Comparison of ENCODE assay signal across 26 cellular contexts in the genomic region with DNA sequence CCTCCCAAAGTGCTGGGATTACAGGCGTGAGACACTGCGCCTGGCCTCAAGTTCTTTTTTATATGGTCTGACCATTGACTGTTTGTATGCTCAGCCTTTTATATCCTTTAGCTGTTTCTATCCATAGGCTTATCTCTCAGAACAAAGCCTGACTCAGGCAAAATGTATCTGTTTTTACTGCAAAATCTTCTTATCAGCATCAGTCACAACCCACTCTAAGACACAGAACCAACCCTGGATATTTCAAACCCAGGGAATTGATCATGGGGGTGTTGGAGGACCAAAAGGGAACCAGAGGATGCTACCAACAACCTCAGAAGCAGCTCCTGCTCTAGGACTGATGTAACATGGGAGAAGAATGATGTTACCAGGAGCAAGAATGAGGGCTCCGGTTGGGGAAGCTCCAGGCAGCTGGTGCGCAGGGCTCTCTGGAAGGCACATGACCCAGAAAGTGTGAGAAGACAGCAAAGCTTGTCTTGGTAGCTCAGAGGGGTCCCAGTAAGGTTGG.
DNase-seq lines count a peak whose midpoint lies in the region; ATAC-seq, FAIRE-seq and TF ChIP-seq lines count a peak whose summit lies in the region.
"Had no signal": no experiment of that assay in that cellular context is flagged by ENCODE, and none has a peak within 500 bp of the region (broad histone marks: within the 10 kb centered on the region; RNA-seq: fewer than 3 reads in every experiment).

No MANE protein-coding gene starts in this region.

- no peak overlapping the region for H2BK12ac ChIP-seq in neuronal stem cell (ENCODE audit: low read length)

- H3K27me3 ChIP-seq in K562 (ENCODE audit: control insufficient read depth in 2 of 2, insufficient read depth in 2 of 2, low read length in 2 of 2), result no peaks in the 10 kb centered on the region
- no peaks in the 10 kb centered on the region for H3K27me3 ChIP-seq in neuronal stem cell (ENCODE audit: control insufficient read depth in 3 of 3, insufficient read depth in 3 of 3, low read depth in 1 of 3, low read length in 3 of 3)
- H3K27me3 ChIP-seq in small intestine (ENCODE audit: control insufficient read depth in 2 of 2, insufficient read depth in 2 of 2, low read length in 2 of 2), result no peaks in the 10 kb centered on the region
- H3K27me3 ChIP-seq: BE2C, BLaER1 had no signal

- H2BK120ac ChIP-seq in neuronal stem cell (ENCODE audit: low read depth, low read length), result no peak overlapping the region

- CTCF ChIA-PET in K562 (lab: Yijun Ruan, JAX; ENCODE audit: low intra/inter-chr PET ratio), result no interaction called here

- no TSS peak for BruUV-seq in K562 (replicated peaks; lab: Mats Ljungman, UMichigan)

- no peak overlapping the region for H3K4ac ChIP-seq in neuronal stem cell (ENCODE audit: low read length)

- no peak for TF ChIP-seq CTCF in K562 (IDR thresholded peaks at IDR 0.05 in 2 of 3, conservative IDR thresholded peaks at IDR 0.05 in 1 of 3; ENCODE audit: insufficient read depth in 2 of 3, low read depth in 1 of 3, low read length in 3 of 3)

- H3K79me1 ChIP-seq in neuronal stem cell (ENCODE audit: low read depth, low read length), result no peaks in the 10 kb centered on the region

- no peak for TF ChIP-seq POLR2A in K562 (conservative IDR thresholded peaks at IDR 0.05)

- H2BK15ac ChIP-seq in neuronal stem cell (ENCODE audit: low read length), result no peak overlapping the region

- intact Hi-C loops in K562 (cut with micrococcal nuclease), result no loop called here

- in situ Hi-C loops in K562 (cut with MboI), result no loop called here

- H4K20me1 ChIP-seq in K562 (replicated peaks; ENCODE audit: control insufficient read depth, insufficient read depth, low read length), result no peaks in the 10 kb centered on the region
- H4K20me1 ChIP-seq: BLaER1 had no signal

- H3K4me3 ChIP-seq in K562 (no peak overlapping the region), neuronal stem cell (ENCODE audit: low read length in 2 of 2) (no peak overlapping the region), small intestine (ENCODE audit: low read depth in 1 of 2, low read length in 2 of 2) (no peak overlapping the region)
- H3K4me3 ChIP-seq: BLaER1, GM12878 had no signal

- H3K9ac ChIP-seq in K562 (ENCODE audit: insufficient read depth in 1 of 2, low read depth in 2 of 2, low read length in 2 of 2) (peak overlapping the region in 1 of 2 experiments; percentile 5; a peak in 2 of 4 replicates), neuronal stem cell (ENCODE audit: low read depth, low read length, poor library complexity) (no peak overlapping the region)
- H3K9ac ChIP-seq: BLaER1 had no signal

- no peak overlapping the region for H3K23ac ChIP-seq in neuronal stem cell (ENCODE audit: low read depth, low read length, poor library complexity)

- H3K36me3 ChIP-seq in K562 (ENCODE audit: control insufficient read depth, insufficient read depth, low read length) (no peaks in the 10 kb centered on the region), neuronal stem cell (replicated peaks in 1 of 2; ENCODE audit: control insufficient read depth in 2 of 2, insufficient read depth in 2 of 2, low read length in 2 of 2) (no peaks in the 10 kb centered on the region), small intestine (ENCODE audit: control insufficient read depth in 2 of 2, insufficient read depth in 2 of 2, low read length in 2 of 2) (no peaks in the 10 kb centered on the region)
- H3K36me3 ChIP-seq: BE2C, BLaER1 had no signal

- H3K9me3 ChIP-seq in K562 (replicated peaks; ENCODE audit: control insufficient read depth, insufficient read depth, low read depth, low read length) (peaks cover 7% of the 10 kb centered on the region; the same call in 1 of the 2 replicates), neuronal stem cell (replicated peaks in 1 of 2; ENCODE audit: control insufficient read depth in 2 of 2, insufficient read depth in 1 of 2, low read depth in 1 of 2, low read length in 2 of 2) (peaks cover 4 to 27% of the 10 kb centered on the region in 2 donors), small intestine (ENCODE audit: control insufficient read depth, low read depth) (no peaks in the 10 kb centered on the region)
- H3K9me3 ChIP-seq: BE2C had no signal

- H2BK5ac ChIP-seq in neuronal stem cell (ENCODE audit: low read length), result no peak overlapping the region

- no peak overlapping the region for H4K91ac ChIP-seq in neuronal stem cell (ENCODE audit: low read depth, low read length, poor library complexity)

- no peak overlapping the region for H2AK5ac ChIP-seq in neuronal stem cell (ENCODE audit: low read depth, low read length)

- no peak for FAIRE-seq in K562 (lab: Jason Lieb, UNC)
- FAIRE-seq in small intestine (lab: Jason Lieb, UNC), result no peak
- FAIRE-seq: A204.1, GM12878, GM12892, GM18507 had no signal

- H2AFZ ChIP-seq in K562 (ENCODE audit: low read depth, low read length) (no peak overlapping the region), neuronal stem cell (ENCODE audit: low read length) (no peak overlapping the region)

- H3K4me2 ChIP-seq in K562 (ENCODE audit: insufficient read depth, low read length), result no peak overlapping the region
- no peak overlapping the region for H3K4me2 ChIP-seq in neuronal stem cell (ENCODE audit: insufficient read depth, low read length, poor library complexity, severe bottlenecking)
- H3K4me2 ChIP-seq: BLaER1 had no signal

- ATAC-seq in K562, result peak; percentile 54
- ATAC-seq in HG03095 (IDR thresholded peaks at IDR 0.05; ENCODE audit: unreplicated experiment), result no peak
- ATAC-seq: GM12878 had no signal

- H4K8ac ChIP-seq in neuronal stem cell (ENCODE audit: low read depth, low read length), result no peak overlapping the region

- peak overlapping the region; percentile 17 for H3K14ac ChIP-seq in neuronal stem cell (ENCODE audit: low read length)

- TF ChIP-seq RAD21 in K562 (CRISPR knock-in tag; conservative IDR thresholded peaks at IDR 0.05 in 1 of 2, IDR thresholded peaks at IDR 0.05 in 1 of 2), result no peak

- POLR2A ChIA-PET in K562 (lab: Yijun Ruan, JAX), result interaction anchor here (1.1 to 1.8 kb wide), 4 partner anchors 9 to 68 kb away, joined by 3 to 6 read pairs (median 5); no protein-coding TSS in a partner anchor

- no peaks in the 10 kb centered on the region for H3K79me2 ChIP-seq in K562 (ENCODE audit: control insufficient read depth, insufficient read depth, low read length)

- peaks cover 0 to 9% of the 10 kb centered on the region in 2 experiments; a peak in 2 of 5 replicates for H3K4me1 ChIP-seq in K562 (replicated peaks in 1 of 2; ENCODE audit: control insufficient read depth in 2 of 2, insufficient read depth in 2 of 2, low read length in 2 of 2)
- peaks cover 2 to 7% of the 10 kb centered on the region in 2 donors for H3K4me1 ChIP-seq in neuronal stem cell (ENCODE audit: control insufficient read depth in 2 of 2, insufficient read depth in 1 of 2, low read depth in 1 of 2, low read length in 2 of 2)
- no peaks in the 10 kb centered on the region for H3K4me1 ChIP-seq in small intestine (ENCODE audit: control insufficient read depth in 2 of 2, insufficient read depth in 1 of 2, low read depth in 1 of 2, low read length in 1 of 2)
- H3K4me1 ChIP-seq: BE2C had no signal

- no peaks in the 10 kb centered on the region for H3K9me1 ChIP-seq in K562 (ENCODE audit: control insufficient read depth, insufficient read depth, low read length)

- H3K18ac ChIP-seq in neuronal stem cell (ENCODE audit: low read length), result no peak overlapping the region

- DNase-seq in OCI-M1 (lab: John Stamatoyannopoulos, UW) (peak; percentile 89), K562 (ENCODE audit: extremely low read depth in 1 of 4, low spot score in 3 of 4) (peak in 1 of 4 experiments; percentile 21), neuronal stem cell (ENCODE audit: low spot score) (no peak), small intestine (no peak)
- no peak for DNase-seq in effector CD4-positive, alpha-beta T cell
- DNase-seq: 8988T; ACHN; BE2C; C1 segment of cervical spinal cord; CD4-positive, alpha-beta memory T cell; CD4-positive, CD25-positive, alpha-beta regulatory T cell; CD8-positive, alpha-beta memory T cell; COR-L47; DMS 273 treated with DMSO at 0.1 percent for 48 hours; DMS153; DMS53; DMS79; DND-41; EL; GDM1 had no signal

- H3K27ac ChIP-seq in K562 (ENCODE audit: extremely low read depth, low read depth, low read length) (no peak overlapping the region; the same call in 2 of the 3 replicates), neuronal stem cell (replicated peaks; ENCODE audit: low read length) (no peak overlapping the region), small intestine (ENCODE audit: low read depth in 1 of 2, low read length in 1 of 2) (no peak overlapping the region)
- H3K27ac ChIP-seq: BLaER1 had no signal

- TF ChIP-seq EP300 in K562 (IDR thresholded peaks at IDR 0.05; ENCODE audit: low read length), result peak; percentile 81

- whole genome bisulfite sequencing in K562 (ENCODE audit: insufficient coverage, low coverage, missing lambda C conversion rate), result 13% methylated on average over 4 of the region's 4 CpGs
- no CpG with 5 or more reads among the region's 4 CpGs for WGBS in neuronal stem cell (ENCODE audit: extremely low coverage in 2 of 2, insufficient read length in 2 of 2, insufficient replicate concordance in 1 of 2), 2 donors
- 93 to 97% (median 95%) methylated on average over 4 of the region's 4 CpGs for WGBS in small intestine, 3 donors

TF ChIP-seq in K562, 482 proteins besides CTCF, POLR2A, EP300 and RAD21 (continues in another document):
- TF ChIP-seq SP2 (IDR thresholded peaks at IDR 0.05; ENCODE audit: extremely low read depth, low read depth, low read length, poor library complexity, severe bottlenecking) (no peak), ZBTB8A (IDR thresholded peaks at IDR 0.05; ENCODE audit: partially characterized antibody) (no peak), ZEB2 (IDR thresholded peaks at IDR 0.05) (0 out of 2 replicates have a peak, but pooled peaks have one; percentile 52)
